ENCODE assay signal across 8 cellular contexts in the genomic region with DNA sequence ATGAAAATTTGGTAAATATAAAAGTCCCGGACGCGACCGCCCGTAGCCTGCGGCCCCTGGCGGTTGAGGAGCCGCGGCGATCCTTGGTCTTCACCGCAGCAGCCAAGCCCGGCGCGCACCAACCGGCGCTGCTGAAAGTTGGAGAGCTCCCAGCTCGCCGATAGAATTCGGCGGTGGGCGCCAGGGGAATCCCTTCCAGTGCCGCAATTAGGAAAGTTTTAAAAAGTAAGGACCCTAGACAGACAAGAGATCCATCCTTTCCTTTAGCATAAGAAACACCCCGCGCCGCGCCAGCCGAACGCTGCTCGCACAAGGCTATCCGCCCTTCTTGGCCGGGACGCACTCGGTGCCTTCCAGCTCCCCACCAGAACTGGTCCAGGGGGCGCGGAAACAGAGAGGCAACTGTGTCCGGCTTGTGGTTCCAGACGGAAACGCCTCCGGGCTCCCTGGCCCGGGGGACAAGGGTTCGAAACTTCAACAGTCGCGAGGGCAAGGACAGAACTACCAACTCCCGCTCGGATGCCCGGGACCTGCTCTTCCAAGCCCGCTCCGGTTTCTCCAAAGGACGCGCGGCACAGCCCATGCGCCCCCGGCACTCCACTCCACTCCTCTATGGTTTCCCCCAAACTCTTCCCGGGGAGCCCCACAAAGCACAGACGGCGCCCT. TPM values are rescaled to one million over a fixed set of nuclear protein-coding genes. Genes with fewer than 3 reads are reported as not detected.
DNase-seq lines count a peak whose midpoint lies in the region; ATAC-seq and TF ChIP-seq lines count a peak whose summit lies in the region.

No MANE protein-coding gene starts in this region.

- DNase-seq in D341Med (ENCODE audit: low spot score) (peak; percentile 85), NT2/D1 (ENCODE audit: low read depth, low spot score) (peak; percentile 71), choroid plexus epithelial cell (ENCODE audit: low read depth) (peak; percentile 43), left lung (peak in 1 of 2 donors; percentile 81), activated gamma-delta T cell (lab: John Stamatoyannopoulos, UW) (no peak)

- ATAC-seq in GM19397 (IDR thresholded peaks at IDR 0.05; ENCODE audit: unreplicated experiment): peak; percentile 16
- ATAC-seq in left lung: peak; percentile 37
- no peak for ATAC-seq in HG03135 (IDR thresholded peaks at IDR 0.05; ENCODE audit: unreplicated experiment)

- H3K27me3 Mint-ChIP-seq in stimulated activated naive CD8-positive, alpha-beta T cell treated with anti-CD3 and anti-CD28 coated beads, Interleukin-15, Interleukin-2, amounts not matched to agents 100 ng/mL and 50 ng/mL, for 24 hours: peaks cover 73% of the 10 kb centered on the region

- no peak overlapping the region for H3K27ac Mint-ChIP-seq in stimulated activated naive CD8-positive, alpha-beta T cell treated with anti-CD3 and anti-CD28 coated beads, Interleukin-15, Interleukin-2, amounts not matched to agents 100 ng/mL and 50 ng/mL, for 24 hours

- H3K4me1 ChIP-seq in NT2/D1 (ENCODE audit: insufficient read depth, insufficient read length) (no peaks in the 10 kb centered on the region), left lung (peaks cover 0 to 15% of the 10 kb centered on the region in 2 donors)

- H3K4me3 ChIP-seq in NT2/D1 (ENCODE audit: insufficient read length, low read depth): peak overlapping the region; percentile 53
- H3K4me3 ChIP-seq in choroid plexus epithelial cell (ENCODE audit: low read depth, low read length): no peak overlapping the region
- H3K4me3 ChIP-seq in left lung: peak overlapping the region; percentile 15 to 46

- H3K4me1 Mint-ChIP-seq in stimulated activated naive CD8-positive, alpha-beta T cell treated with anti-CD3 and anti-CD28 coated beads, Interleukin-15, Interleukin-2, amounts not matched to agents 100 ng/mL and 50 ng/mL, for 24 hours (ENCODE audit: low read depth): peaks cover 45% of the 10 kb centered on the region

- no peaks in the 10 kb centered on the region for H3K9me3 Mint-ChIP-seq in stimulated activated naive CD8-positive, alpha-beta T cell treated with anti-CD3 and anti-CD28 coated beads, Interleukin-15, Interleukin-2, amounts not matched to agents 100 ng/mL and 50 ng/mL, for 24 hours

- H3K4me3 Mint-ChIP-seq in stimulated activated naive CD8-positive, alpha-beta T cell treated with anti-CD3 and anti-CD28 coated beads, Interleukin-15, Interleukin-2, amounts not matched to agents 100 ng/mL and 50 ng/mL, for 24 hours: peak overlapping the region; percentile 74

- no peak overlapping the region for H3K27ac ChIP-seq in left lung

- no peaks in the 10 kb centered on the region for H3K36me3 Mint-ChIP-seq in stimulated activated naive CD8-positive, alpha-beta T cell treated with anti-CD3 and anti-CD28 coated beads, Interleukin-15, Interleukin-2, amounts not matched to agents 100 ng/mL and 50 ng/mL, for 24 hours (ENCODE audit: low read depth)

- peak; percentile 54 for TF ChIP-seq CTCF in choroid plexus epithelial cell (conservative IDR thresholded peaks at IDR 0.05; ENCODE audit: low read depth, low read length)
- peak in 1 of 2 donors; percentile 28 for TF ChIP-seq CTCF in left lung (IDR thresholded peaks at IDR 0.05)

- H3K36me3 ChIP-seq in NT2/D1 (ENCODE audit: insufficient read depth, insufficient read length, low read length) (no peaks in the 10 kb centered on the region), left lung (no peaks in the 10 kb centered on the region)

- peaks cover 67% of the 10 kb centered on the region for H3K27me3 ChIP-seq in NT2/D1 (ENCODE audit: insufficient read depth, insufficient read length)
- peaks cover 8 to 70% of the 10 kb centered on the region in 2 donors for H3K27me3 ChIP-seq in left lung

- intact Hi-C loops in left lung (cut with DNase I): no loop called here

- H3K9me3 ChIP-seq in NT2/D1 (ENCODE audit: insufficient read depth, low read length) (no peaks in the 10 kb centered on the region), left lung (no peaks in the 10 kb centered on the region)

- H3K9ac ChIP-seq in NT2/D1 (ENCODE audit: insufficient read length, low read depth): peak overlapping the region; percentile 61

RNA-seq across cellular contexts. Expression of gene FAM78B, which starts 1.7 kb away (rescaled TPM):
- total RNA-seq in left lung: under 1 TPM; 0.81 to 0.93 TPM
